In genomic region chr14:90682615-90683014, GRCh38 we compare ENCODE assay signal across 22 cellular contexts.
"Had no signal": no experiment of that assay in that cellular context is flagged by ENCODE, and none has a peak within 500 bp of the region (broad histone marks: within the 10 kb centered on the region; RNA-seq: fewer than 3 reads in every experiment).

No MANE protein-coding gene starts in this region.

- H3K4me3 ChIP-seq: ascending aorta, body of pancreas, MG63, Peyer's patch had no signal

- H3K9me3 Mint-ChIP-seq: activated naive CD4-positive, alpha-beta T cell treated with anti-CD3 and anti-CD28 coated beads, Interleukin-2, amount 50 U/mL, for 72 hours; activated naive CD8-positive, alpha-beta T cell treated with anti-CD3 and anti-CD28 coated beads, Interleukin-2, amount 50 U/mL, for 24 hours; activated T-cell treated with anti-CD3 and anti-CD28 coated beads, Interleukin-2, amount 50 U/mL, for 4 hours; T-helper 1 cell treated with Interleukin-12 subunit alpha and Interleukin-12 subunit beta and Interleukin-4 antibody, amounts not matched to agents 30 μg/mL and 1 μg/mL, for 36 hours; WTC11 had no signal

- H3K9me3 ChIP-seq: body of pancreas, MG63, Peyer's patch had no signal

- H3K4me1 ChIP-seq: ascending aorta, body of pancreas had no signal

- DNase-seq: activated CD4-positive, alpha-beta T cell treated with anti-CD3 and anti-CD28 coated beads for 48 hours; activated CD4-positive, alpha-beta T cell treated with anti-CD3 and anti-CD28 coated beads, Interleukin-2, amount 50 U/mL, for 4 hours; activated CD4-positive, CD25-positive, alpha-beta regulatory T cell treated with anti-CD3 and anti-CD28 coated beads, Interleukin-2, amount 50 U/mL, for 72 hours; activated CD8-positive, alpha-beta memory T cell treated with anti-CD3 and anti-CD28 coated beads, Interleukin-2, amount 10 ng/mL, durations not matched to agents 7 days and 5 days; activated effector memory CD4-positive, alpha-beta T cell treated with anti-CD3 and anti-CD28 coated beads, Interleukin-2, amount 50 U/mL, for 16 hours; activated naive CD4-positive, alpha-beta T cell treated with Interleukin-2 at 50 U/mL for 16 hours; activated naive CD8-positive, alpha-beta T cell treated with anti-CD3 and anti-CD28 coated beads, Interleukin-2, amount 50 U/mL, for 24 hours; activated T-cell treated with anti-CD3 and anti-CD28 coated beads, Interleukin-2, amount 50 U/mL, for 4 hours; amniotic stem cell; body of pancreas; MG63; NCI-H1092 treated with DMSO at 0.1 percent for 48 hours; NCI-H1436 treated with DMSO at 0.1 percent for 48 hours; NCI-H187; NCI-H2081; NCI-H524; Peyer's patch; SHP77 treated with DMSO at 0.1 percent for 48 hours had no signal

- H3K27me3 Mint-ChIP-seq: activated naive CD8-positive, alpha-beta T cell treated with anti-CD3 and anti-CD28 coated beads, Interleukin-2, amount 50 U/mL, for 24 hours had no signal

- H3K27ac Mint-ChIP-seq: activated CD8-positive, alpha-beta memory T cell treated with anti-CD3 and anti-CD28 coated beads, Interleukin-2, amount 10 ng/mL, durations not matched to agents 7 days and 5 days; activated naive CD4-positive, alpha-beta T cell treated with anti-CD3 and anti-CD28 coated beads, Interleukin-2, amount 50 U/mL, for 72 hours; activated naive CD8-positive, alpha-beta T cell treated with anti-CD3 and anti-CD28 coated beads, Interleukin-2, amount 50 U/mL, for 24 hours; T-helper 1 cell treated with Interleukin-12 subunit alpha and Interleukin-12 subunit beta and Interleukin-4 antibody, amounts not matched to agents 30 μg/mL and 1 μg/mL, for 36 hours; WTC11 had no signal

- H3K36me3 Mint-ChIP-seq: activated CD8-positive, alpha-beta memory T cell treated with anti-CD3 and anti-CD28 coated beads, Interleukin-2, amount 10 ng/mL, durations not matched to agents 7 days and 5 days; activated naive CD4-positive, alpha-beta T cell treated with anti-CD3 and anti-CD28 coated beads, Interleukin-2, amount 50 U/mL, for 72 hours; WTC11 had no signal

- H3K4me3 Mint-ChIP-seq: activated CD8-positive, alpha-beta memory T cell treated with anti-CD3 and anti-CD28 coated beads, Interleukin-2, amount 10 ng/mL, durations not matched to agents 7 days and 5 days; activated naive CD8-positive, alpha-beta T cell treated with anti-CD3 and anti-CD28 coated beads, Interleukin-2, amount 50 U/mL, for 24 hours; activated T-cell treated with anti-CD3 and anti-CD28 coated beads, Interleukin-2, amount 50 U/mL, for 4 hours; T-helper 1 cell treated with Interleukin-12 subunit alpha and Interleukin-12 subunit beta and Interleukin-4 antibody, amounts not matched to agents 30 μg/mL and 1 μg/mL, for 36 hours; WTC11 had no signal

- H3K27me3 ChIP-seq: ascending aorta, body of pancreas, MG63, Peyer's patch had no signal

- H3K36me3 ChIP-seq: MG63, Peyer's patch had no signal

- H3K27ac ChIP-seq: ascending aorta, body of pancreas, Peyer's patch had no signal

- ATAC-seq: activated CD8-positive, alpha-beta memory T cell treated with anti-CD3 and anti-CD28 coated beads, Interleukin-2, amount 10 ng/mL, durations not matched to agents 7 days and 5 days; activated naive CD4-positive, alpha-beta T cell treated with anti-CD3 and anti-CD28 coated beads, Interleukin-2, amount 50 U/mL, for 72 hours; activated naive CD8-positive, alpha-beta T cell treated with anti-CD3 and anti-CD28 coated beads, Interleukin-2, amount 50 U/mL, for 24 hours; activated T-cell treated with anti-CD3 and anti-CD28 coated beads, Interleukin-2, amount 50 U/mL, for 4 hours; body of pancreas; WTC11 had no signal
